In the genomic region with DNA sequence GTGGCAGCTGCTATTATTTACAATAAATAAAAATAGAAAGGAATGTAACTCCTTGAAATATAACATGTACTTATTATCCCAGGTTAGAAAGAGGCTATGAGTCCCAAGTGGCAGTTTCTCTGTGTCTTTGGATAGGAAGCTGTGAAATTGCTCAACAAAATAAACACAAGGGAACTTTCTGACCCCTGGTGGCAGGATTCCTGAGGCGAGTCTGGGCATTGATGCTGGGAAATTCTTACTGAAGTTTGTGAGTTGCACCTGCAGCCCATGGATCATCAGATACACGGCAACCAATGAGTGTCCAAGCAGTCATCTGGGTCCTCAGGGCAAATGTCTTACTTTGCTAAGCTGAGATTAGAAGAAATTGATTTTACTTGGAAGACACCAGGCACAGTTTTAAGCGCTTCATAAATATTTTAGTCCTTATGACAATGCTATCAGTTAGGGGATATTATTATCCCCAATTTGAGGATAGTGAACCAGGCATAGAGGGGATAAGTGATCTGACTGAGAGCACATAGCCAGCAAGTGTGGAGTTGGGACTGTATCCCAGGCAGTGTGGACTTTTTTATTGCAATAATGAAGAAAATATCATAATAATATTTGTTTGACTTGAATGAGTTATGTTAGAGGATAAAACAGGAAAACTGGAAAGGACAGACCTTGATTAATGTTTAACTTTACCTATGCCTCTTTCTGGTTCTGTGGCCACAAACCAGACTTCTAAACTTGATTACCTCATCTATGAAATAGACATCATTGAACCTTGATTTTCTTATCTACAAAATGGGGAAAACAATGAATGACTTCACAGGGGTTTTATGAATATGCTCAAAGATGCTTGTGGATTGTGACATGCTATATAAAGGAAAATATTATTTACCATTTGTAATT, we compare ENCODE assay signal across 8 cellular contexts.
A peak's percentile ranks its signal among the peaks of the same experiment; 100 is the strongest.
DNase-seq lines count a peak whose midpoint lies in the region; ATAC-seq and TF ChIP-seq lines count a peak whose summit lies in the region.

No MANE protein-coding gene starts in this region.

- H3K36me3 Mint-ChIP-seq in naive thymus-derived CD4-positive, alpha-beta T cell, result no peaks in the 10 kb centered on the region

- H3K27me3 Mint-ChIP-seq in naive thymus-derived CD4-positive, alpha-beta T cell, result peaks cover 0 to 12% (median 0%) of the 10 kb centered on the region in 5 donors

- ATAC-seq in GM19351 (IDR thresholded peaks at IDR 0.05; ENCODE audit: unreplicated experiment) (peak; percentile 48), gastroesophageal sphincter (peak; percentile 57), HG03469 (IDR thresholded peaks at IDR 0.05; ENCODE audit: unreplicated experiment) (no peak), HG02973 (IDR thresholded peaks at IDR 0.05; ENCODE audit: unreplicated experiment) (no peak)
- ATAC-seq in naive thymus-derived CD4-positive, alpha-beta T cell, result no peak

- POLR2A ChIA-PET in RWPE1 (lab: Yijun Ruan, JAX; ENCODE audit: low non-redundant PET), result no interaction called here
- POLR2A ChIA-PET in naive thymus-derived CD4-positive, alpha-beta T cell (lab: Charles Lee), result no interaction called here

- CTCF ChIA-PET in RWPE1 (lab: Yijun Ruan, JAX), result interaction anchor here (0.5 to 0.7 kb wide), 6 partner anchors 57 to 1092 kb away, joined by 3 to 5 read pairs (median 4); no protein-coding TSS in a partner anchor
- CTCF ChIA-PET in naive thymus-derived CD4-positive, alpha-beta T cell (lab: Charles Lee), result no interaction called here

- H3K9me3 ChIP-seq in gastroesophageal sphincter, result no peaks in the 10 kb centered on the region
- H3K9me3 ChIP-seq in sigmoid colon, result no peaks in the 10 kb centered on the region
- H3K9me3 ChIP-seq in naive thymus-derived CD4-positive, alpha-beta T cell (ENCODE audit: control insufficient read depth in 2 of 3, low read length in 3 of 3), result no peaks in the 10 kb centered on the region

- intact Hi-C loops in sigmoid colon (cut with DNase I), result no loop called here
- intact Hi-C loops in naive thymus-derived CD4-positive, alpha-beta T cell (cut with micrococcal nuclease), result loop anchor here in 1 of 2 donors (1.0 kb wide), 1 partner anchor 397 kb away; no protein-coding TSS in a partner anchor

- peaks cover 0 to 6% (median 0%) of the 10 kb centered on the region in 11 donors for H3K9me3 Mint-ChIP-seq in naive thymus-derived CD4-positive, alpha-beta T cell

- H3K27ac ChIP-seq in RWPE1, result no peak overlapping the region
- peak overlapping the region; percentile 24 to 48 (median 36) for H3K27ac ChIP-seq in gastroesophageal sphincter
- peak overlapping the region in 1 of 4 donors; percentile 14 for H3K27ac ChIP-seq in sigmoid colon
- H3K27ac ChIP-seq in naive thymus-derived CD4-positive, alpha-beta T cell (ENCODE audit: low read depth, low read length), result no peak overlapping the region

- no peak for TF ChIP-seq POLR2A in gastroesophageal sphincter (IDR thresholded peaks at IDR 0.05)
- no peak for TF ChIP-seq POLR2A in sigmoid colon (IDR thresholded peaks at IDR 0.05)

- H3K36me3 ChIP-seq in gastroesophageal sphincter (no peaks in the 10 kb centered on the region), sigmoid colon (no peaks in the 10 kb centered on the region)
- no peaks in the 10 kb centered on the region for H3K36me3 ChIP-seq in naive thymus-derived CD4-positive, alpha-beta T cell (ENCODE audit: control insufficient read depth in 2 of 3, insufficient read depth in 3 of 3, low read length in 3 of 3)

- no peaks in the 10 kb centered on the region for H3K27me3 ChIP-seq in gastroesophageal sphincter
- H3K27me3 ChIP-seq in sigmoid colon, result no peaks in the 10 kb centered on the region
- H3K27me3 ChIP-seq in naive thymus-derived CD4-positive, alpha-beta T cell (ENCODE audit: control insufficient read depth in 2 of 2, insufficient read depth in 2 of 2, low read length in 2 of 2), result no peaks in the 10 kb centered on the region

- peak; percentile 53 for DNase-seq in A172 (ENCODE audit: low spot score)
- DNase-seq in RWPE1 (ENCODE audit: low spot score), result peak; percentile 38
- no peak for DNase-seq in sigmoid colon
- DNase-seq in naive thymus-derived CD4-positive, alpha-beta T cell, result no peak

- WGBS in gastroesophageal sphincter (ENCODE audit: low coverage in 1 of 2), 2 donors, result 25 to 50% methylated on average over 2 to 3 of the region's 3 CpGs
- WGBS in sigmoid colon, 2 donors, result 11 to 35% methylated on average over 3 of the region's 3 CpGs

- H3K4me1 ChIP-seq in gastroesophageal sphincter (peaks cover 0 to 59% (median 10%) of the 10 kb centered on the region in 3 donors), sigmoid colon (no peaks in the 10 kb centered on the region)
- no peaks in the 10 kb centered on the region for H3K4me1 ChIP-seq in naive thymus-derived CD4-positive, alpha-beta T cell (ENCODE audit: control insufficient read depth in 2 of 2, insufficient read depth in 2 of 2, low read length in 2 of 2)

- H3K4me3 Mint-ChIP-seq in naive thymus-derived CD4-positive, alpha-beta T cell, result no peak overlapping the region

- H3K4me3 ChIP-seq in gastroesophageal sphincter (no peak overlapping the region), sigmoid colon (no peak overlapping the region)
- H3K4me3 ChIP-seq in naive thymus-derived CD4-positive, alpha-beta T cell (ENCODE audit: low read length), result no peak overlapping the region

- TF ChIP-seq CTCF in RWPE1 (conservative IDR thresholded peaks at IDR 0.05; ENCODE audit: low read depth) (peak; percentile 73), gastroesophageal sphincter (IDR thresholded peaks at IDR 0.05) (peak; percentile 61 to 78 (median 70)), sigmoid colon (IDR thresholded peaks at IDR 0.05) (peak in 3 of 4 experiments; percentile 36 to 61 (median 50))

- no peak for TF ChIP-seq EP300 in gastroesophageal sphincter (IDR thresholded peaks at IDR 0.05)
- TF ChIP-seq EP300 in sigmoid colon (IDR thresholded peaks at IDR 0.05), result no peak

- no peaks in the 10 kb centered on the region for H3K4me1 Mint-ChIP-seq in naive thymus-derived CD4-positive, alpha-beta T cell

- H3K27ac Mint-ChIP-seq in naive thymus-derived CD4-positive, alpha-beta T cell, result no peak overlapping the region

Comparison
In these comparisons a context has a peak if more than half of its experiments do, and no peak if none do; other contexts are left out.
1. DNase-seq: peak in A172 (single experiment) and RWPE1 (single experiment); none in sigmoid colon (single experiment) and naive thymus-derived CD4-positive, alpha-beta T cell (0 of 9).
2. ATAC-seq: peak in GM19351 (single experiment) and gastroesophageal sphincter (single experiment); none in HG03469 (single experiment), HG02973 (single experiment) and naive thymus-derived CD4-positive, alpha-beta T cell (single experiment).
3. H3K27ac ChIP-seq: peak in gastroesophageal sphincter (4 of 4); none in RWPE1 (single experiment) and naive thymus-derived CD4-positive, alpha-beta T cell (single experiment).
4. Peak in every context shown above with its lines, with median percentiles within 50 percentile points of each other: CTCF ChIP-seq.